8 cellular contexts compared by ENCODE assay signal in the genomic region with DNA sequence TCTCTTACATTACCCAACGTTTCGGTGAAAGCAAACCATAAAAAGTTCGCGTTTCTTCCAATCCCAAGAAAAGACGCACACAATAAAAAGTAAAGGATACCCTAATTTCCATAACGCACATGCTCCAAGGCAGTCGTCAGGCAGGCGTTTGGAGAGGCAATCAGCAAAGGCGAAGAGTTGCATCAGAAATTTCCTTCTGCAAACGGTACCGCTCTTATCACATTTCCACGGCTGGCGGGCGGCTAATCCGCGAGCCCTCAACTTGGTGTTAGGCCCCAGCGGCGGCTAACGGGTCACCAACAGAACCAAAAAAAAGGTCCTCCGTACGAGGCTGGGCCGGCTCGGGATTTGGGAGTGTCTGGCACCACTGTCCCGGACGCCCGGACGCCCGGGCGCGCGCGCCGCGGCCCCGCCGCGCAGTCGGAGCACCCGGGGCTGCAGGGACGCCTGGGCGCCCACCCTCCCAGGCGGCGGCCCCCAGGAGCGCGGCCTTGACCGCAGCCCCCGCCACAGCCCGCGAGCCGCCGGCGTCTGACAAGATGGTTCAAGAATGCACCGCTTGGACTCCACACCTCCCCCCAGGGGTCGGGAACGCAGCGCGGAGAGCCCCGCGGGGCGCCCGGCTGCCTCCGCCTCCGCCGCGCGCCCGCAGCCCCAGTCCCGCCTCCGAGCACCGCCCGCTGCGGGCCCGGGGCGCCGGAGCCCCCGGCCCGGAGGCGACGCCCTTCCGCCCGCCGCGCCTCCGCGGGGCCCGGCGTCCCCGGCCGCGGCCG. TPM values are rescaled to one million over a fixed set of nuclear protein-coding genes. Genes with fewer than 3 reads are reported as not detected.
DNase-seq lines count a peak whose midpoint lies in the region; ATAC-seq and TF ChIP-seq lines count a peak whose summit lies in the region.

No MANE protein-coding gene starts in this region.

- no peaks in the 10 kb centered on the region for H3K9me3 Mint-ChIP-seq in T-helper 2 cell treated with Interferon-gamma antibody and Interleukin-4, amounts not matched to agents 5 μg/mL and 100 μg/mL, for 36 hours
- peaks cover 9% of the 10 kb centered on the region for H3K9me3 Mint-ChIP-seq in dendritic cell treated with granulocyte-macrophage colony-stimulating factor and Interleukin-4, amounts not matched to agents 40 ng/mL and 50 ng/mL, for 4 days

- H3K36me3 ChIP-seq in SJCRH30 = no peaks in the 10 kb centered on the region
- no peaks in the 10 kb centered on the region for H3K36me3 ChIP-seq in liver (ENCODE audit: control insufficient read depth in 4 of 4, insufficient read depth in 3 of 4, low read depth in 1 of 4, low read length in 3 of 4)
- H3K36me3 ChIP-seq in thyroid gland = no peaks in the 10 kb centered on the region

- TF ChIP-seq POLR2A in thyroid gland (IDR thresholded peaks at IDR 0.05) = no peak

- ATAC-seq in HG02588 (IDR thresholded peaks at IDR 0.05; ENCODE audit: unreplicated experiment) = no peak

- H3K27me3 Mint-ChIP-seq in T-helper 2 cell treated with Interferon-gamma antibody and Interleukin-4, amounts not matched to agents 5 μg/mL and 100 μg/mL, for 36 hours (ENCODE audit: low read depth) = peaks cover 55% of the 10 kb centered on the region
- peaks cover 37% of the 10 kb centered on the region for H3K27me3 Mint-ChIP-seq in dendritic cell treated with granulocyte-macrophage colony-stimulating factor and Interleukin-4, amounts not matched to agents 40 ng/mL and 50 ng/mL, for 4 days

- TF ChIP-seq CTCF in liver (IDR thresholded peaks at IDR 0.05; ENCODE audit: low read depth, low read length, missing input control) (no peak), thyroid gland (IDR thresholded peaks at IDR 0.05) (no peak)

- DNase-seq in T-helper 2 cell treated with Interferon-gamma antibody and Interleukin-4, amounts not matched to agents 5 μg/mL and 100 μg/mL, for 36 hours (ENCODE audit: low spot score) = no peak
- DNase-seq in T-helper 2 cell (no peak), SJCRH30 (no peak), thyroid gland (peak; percentile 14 to 19), NCI-H187 (lab: John Stamatoyannopoulos, UW) (no peak)

- H3K27ac Mint-ChIP-seq in T-helper 2 cell treated with Interferon-gamma antibody and Interleukin-4, amounts not matched to agents 5 μg/mL and 100 μg/mL, for 36 hours = no peak overlapping the region
- H3K27ac Mint-ChIP-seq in dendritic cell treated with granulocyte-macrophage colony-stimulating factor and Interleukin-4, amounts not matched to agents 40 ng/mL and 50 ng/mL, for 4 days = no peak overlapping the region

- intact Hi-C loops in dendritic cell treated with granulocyte-macrophage colony-stimulating factor and Interleukin-4, amounts not matched to agents 40 ng/mL and 50 ng/mL, for 4 days (cut with micrococcal nuclease) = no loop called here
- intact Hi-C loops in thyroid gland (cut with DNase I) = no loop called here

- H3K9ac ChIP-seq in liver (ENCODE audit: low read depth in 1 of 2, low read length in 2 of 2) = peak overlapping the region; percentile 31 to 87

- peaks cover 3% of the 10 kb centered on the region for H3K4me1 Mint-ChIP-seq in T-helper 2 cell treated with Interferon-gamma antibody and Interleukin-4, amounts not matched to agents 5 μg/mL and 100 μg/mL, for 36 hours (ENCODE audit: low read depth)
- no peaks in the 10 kb centered on the region for H3K4me1 Mint-ChIP-seq in dendritic cell treated with granulocyte-macrophage colony-stimulating factor and Interleukin-4, amounts not matched to agents 40 ng/mL and 50 ng/mL, for 4 days (ENCODE audit: low read depth)

- H3K27me3 ChIP-seq in SJCRH30 (peaks cover 11% of the 10 kb centered on the region; the same call in 1 of the 2 replicates), liver (ENCODE audit: control insufficient read depth in 4 of 4, insufficient read depth in 4 of 4, low read length in 3 of 4) (no peaks in the 10 kb centered on the region), thyroid gland (no peaks in the 10 kb centered on the region)

- H3K9me3 ChIP-seq in SJCRH30 (replicated peaks) = no peaks in the 10 kb centered on the region
- no peaks in the 10 kb centered on the region for H3K9me3 ChIP-seq in liver (ENCODE audit: control insufficient read depth in 4 of 4, low read length in 3 of 4)
- no peaks in the 10 kb centered on the region for H3K9me3 ChIP-seq in thyroid gland

- no peak overlapping the region for H3K27ac ChIP-seq in SJCRH30
- peak overlapping the region; percentile 30 to 85 for H3K27ac ChIP-seq in liver (ENCODE audit: low read depth in 1 of 2, low read length in 2 of 2)
- peak overlapping the region in 2 of 3 donors; percentile 0 to 20 for H3K27ac ChIP-seq in thyroid gland

- H3K4me1 ChIP-seq in SJCRH30 = no peaks in the 10 kb centered on the region
- H3K4me1 ChIP-seq in liver (ENCODE audit: control insufficient read depth in 4 of 4, insufficient read depth in 4 of 4, low read length in 3 of 4) = peaks cover 5 to 42% (median 15%) of the 10 kb centered on the region in 4 donors
- no peaks in the 10 kb centered on the region for H3K4me1 ChIP-seq in thyroid gland

- H3K4me3 ChIP-seq in SJCRH30 (peak overlapping the region; percentile 26), liver (ENCODE audit: low read depth in 1 of 3, low read length in 3 of 3) (peak overlapping the region; percentile 85 to 94 (median 92)), thyroid gland (replicated peaks in 1 of 3) (peak overlapping the region in 2 of 3 donors; percentile 6 to 32)

- peak overlapping the region; percentile 83 for H3K4me3 Mint-ChIP-seq in T-helper 2 cell treated with Interferon-gamma antibody and Interleukin-4, amounts not matched to agents 5 μg/mL and 100 μg/mL, for 36 hours
- H3K4me3 Mint-ChIP-seq in dendritic cell treated with granulocyte-macrophage colony-stimulating factor and Interleukin-4, amounts not matched to agents 40 ng/mL and 50 ng/mL, for 4 days = peak overlapping the region; percentile 73

- 1% methylated on average over 91 of the region's 91 CpGs for WGBS in liver
- 7 to 10% methylated on average over 18 to 19 of the region's 91 CpGs for WGBS in thyroid gland, 2 donors

- TF ChIP-seq RAD21 in liver (IDR thresholded peaks at IDR 0.05) = peak in 1 of 2 donors; percentile 1

- no peaks in the 10 kb centered on the region for H3K36me3 Mint-ChIP-seq in T-helper 2 cell treated with Interferon-gamma antibody and Interleukin-4, amounts not matched to agents 5 μg/mL and 100 μg/mL, for 36 hours (ENCODE audit: low read depth)
- no peaks in the 10 kb centered on the region for H3K36me3 Mint-ChIP-seq in dendritic cell treated with granulocyte-macrophage colony-stimulating factor and Interleukin-4, amounts not matched to agents 40 ng/mL and 50 ng/mL, for 4 days (ENCODE audit: low read depth)

TF ChIP-seq in liver, 16 proteins besides CTCF, POLR2A, EP300 and RAD21 (continues in another document):
- TF ChIP-seq, protein P1, sequence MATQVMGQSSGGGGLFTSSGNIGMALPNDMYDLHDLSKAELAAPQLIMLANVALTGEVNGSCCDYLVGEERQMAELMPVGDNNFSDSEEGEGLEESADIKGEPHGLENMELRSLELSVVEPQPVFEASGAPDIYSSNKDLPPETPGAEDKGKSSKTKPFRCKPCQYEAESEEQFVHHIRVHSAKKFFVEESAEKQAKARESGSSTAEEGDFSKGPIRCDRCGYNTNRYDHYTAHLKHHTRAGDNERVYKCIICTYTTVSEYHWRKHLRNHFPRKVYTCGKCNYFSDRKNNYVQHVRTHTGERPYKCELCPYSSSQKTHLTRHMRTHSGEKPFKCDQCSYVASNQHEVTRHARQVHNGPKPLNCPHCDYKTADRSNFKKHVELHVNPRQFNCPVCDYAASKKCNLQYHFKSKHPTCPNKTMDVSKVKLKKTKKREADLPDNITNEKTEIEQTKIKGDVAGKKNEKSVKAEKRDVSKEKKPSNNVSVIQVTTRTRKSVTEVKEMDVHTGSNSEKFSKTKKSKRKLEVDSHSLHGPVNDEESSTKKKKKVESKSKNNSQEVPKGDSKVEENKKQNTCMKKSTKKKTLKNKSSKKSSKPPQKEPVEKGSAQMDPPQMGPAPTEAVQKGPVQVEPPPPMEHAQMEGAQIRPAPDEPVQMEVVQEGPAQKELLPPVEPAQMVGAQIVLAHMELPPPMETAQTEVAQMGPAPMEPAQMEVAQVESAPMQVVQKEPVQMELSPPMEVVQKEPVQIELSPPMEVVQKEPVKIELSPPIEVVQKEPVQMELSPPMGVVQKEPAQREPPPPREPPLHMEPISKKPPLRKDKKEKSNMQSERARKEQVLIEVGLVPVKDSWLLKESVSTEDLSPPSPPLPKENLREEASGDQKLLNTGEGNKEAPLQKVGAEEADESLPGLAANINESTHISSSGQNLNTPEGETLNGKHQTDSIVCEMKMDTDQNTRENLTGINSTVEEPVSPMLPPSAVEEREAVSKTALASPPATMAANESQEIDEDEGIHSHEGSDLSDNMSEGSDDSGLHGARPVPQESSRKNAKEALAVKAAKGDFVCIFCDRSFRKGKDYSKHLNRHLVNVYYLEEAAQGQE (IDR thresholded peaks at IDR 0.05) = no peak
- TF ChIP-seq GABPA (IDR thresholded peaks at IDR 0.05 in 1 of 2, conservative IDR thresholded peaks at IDR 0.05 in 1 of 2) (no peak), RXRA (IDR thresholded peaks at IDR 0.05) (no peak), SP1 (IDR thresholded peaks at IDR 0.05) (no peak), FOXA2 (IDR thresholded peaks at IDR 0.05) (no peak), FOXA1 (IDR thresholded peaks at IDR 0.05) (no peak), EGR1 (IDR thresholded peaks at IDR 0.05; ENCODE audit: low read depth in 2 of 2) (no peak)
- TF ChIP-seq, protein P2, sequence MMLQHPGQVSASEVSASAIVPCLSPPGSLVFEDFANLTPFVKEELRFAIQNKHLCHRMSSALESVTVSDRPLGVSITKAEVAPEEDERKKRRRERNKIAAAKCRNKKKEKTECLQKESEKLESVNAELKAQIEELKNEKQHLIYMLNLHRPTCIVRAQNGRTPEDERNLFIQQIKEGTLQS (IDR thresholded peaks at IDR 0.05) = no peak
- TF ChIP-seq, protein P3, sequence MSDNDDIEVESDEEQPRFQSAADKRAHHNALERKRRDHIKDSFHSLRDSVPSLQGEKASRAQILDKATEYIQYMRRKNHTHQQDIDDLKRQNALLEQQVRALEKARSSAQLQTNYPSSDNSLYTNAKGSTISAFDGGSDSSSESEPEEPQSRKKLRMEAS (IDR thresholded peaks at IDR 0.05) = no peak

RNA-seq across cellular contexts. Expression of a gene that starts 9.8 kb away (rescaled TPM):
- total RNA-seq in SJCRH30 (2014; rRNA removed; shearing (Covaris generic)) = 0.58 and 0.95 TPM in 2 replicates
- total RNA-seq in liver (10 to 100 TPM; 19.6 to 53.1 TPM), thyroid gland (10 to 100 TPM; 21.3 to 99.2 (median 39.6) TPM)
- polyA plus RNA-seq in liver = 10 to 100 TPM; 10.7 to 15.4 TPM

Comparison
In these comparisons a context has a peak if more than half of its experiments do, and no peak if none do; other contexts are left out.
1. DNase-seq: peak in thyroid gland (2 of 2); none in T-helper 2 cell treated with Interferon-gamma antibody and Interleukin-4, amounts not matched to agents 5 μg/mL and 100 μg/mL, for 36 hours (single experiment), T-helper 2 cell (0 of 5), SJCRH30 (0 of 2) and NCI-H187 (0 of 2).
2. H3K4me3 ChIP-seq: peak in every context shown above with its lines; median percentile 92 in liver; 26 in SJCRH30; 19 in thyroid gland.
3. RNA of a gene that starts 9.8 kb away (total RNA-seq): 21.3 to 99.2 TPM in thyroid gland and 19.6 to 53.1 TPM in liver; 0.58 to 0.95 TPM in SJCRH30; every median in the first group is over 10 times any median in the second.